In the genomic region with DNA sequence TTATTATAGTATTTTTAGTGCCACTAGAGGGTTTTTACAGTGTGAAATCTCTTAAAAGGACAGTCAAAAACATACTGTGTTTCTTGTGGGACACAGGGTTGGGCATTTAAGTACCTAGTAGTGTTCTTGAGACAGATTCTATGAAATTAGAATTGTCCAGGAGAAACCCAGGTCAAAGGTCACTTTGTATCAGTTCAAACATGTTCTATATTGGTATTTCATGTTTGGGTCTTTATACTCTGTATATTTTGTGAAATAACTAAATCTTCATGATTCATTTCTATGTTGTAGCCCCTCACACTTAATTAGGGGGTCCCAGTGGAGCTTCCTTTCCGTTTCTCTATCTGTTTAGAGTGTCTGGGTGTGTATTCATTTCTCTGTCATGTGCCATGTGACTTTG, we compare ENCODE assay signal across 16 cellular contexts.
DNase-seq lines count a peak whose midpoint lies in the region; ATAC-seq and TF ChIP-seq lines count a peak whose summit lies in the region.
"Had no signal": no experiment of that assay in that cellular context is flagged by ENCODE, and none has a peak within 500 bp of the region (broad histone marks: within the 10 kb centered on the region; RNA-seq: fewer than 3 reads in every experiment).

No MANE protein-coding gene starts in this region.

- no peaks in the 10 kb centered on the region for H3K9me3 ChIP-seq in left ventricle myocardium inferior (replicated peaks)
- H3K9me3 ChIP-seq in mesodermal cell (ENCODE audit: control insufficient read depth, low read length): no peaks in the 10 kb centered on the region
- no peaks in the 10 kb centered on the region for H3K9me3 ChIP-seq in subcutaneous abdominal adipose tissue (ENCODE audit: control insufficient read depth in 5 of 5, low read length in 5 of 5)
- no peaks in the 10 kb centered on the region for H3K9me3 ChIP-seq in neuronal stem cell (replicated peaks in 1 of 2; ENCODE audit: control insufficient read depth in 2 of 2, insufficient read depth in 1 of 2, low read depth in 1 of 2, low read length in 2 of 2)
- H3K9me3 ChIP-seq in Peyer's patch: no peaks in the 10 kb centered on the region

- no peak overlapping the region for H3K4me3 ChIP-seq in left ventricle myocardium inferior
- no peak overlapping the region for H3K4me3 ChIP-seq in mesodermal cell (ENCODE audit: extremely low read depth, insufficient read depth, low read length, poor library complexity, severe bottlenecking)
- H3K4me3 ChIP-seq in subcutaneous abdominal adipose tissue (ENCODE audit: low read depth in 1 of 5, low read length in 5 of 5): peak overlapping the region in 1 of 5 donors; percentile 1
- H3K4me3 ChIP-seq in neuronal stem cell (ENCODE audit: low read length in 2 of 2): no peak overlapping the region
- H3K4me3 ChIP-seq in Peyer's patch: no peak overlapping the region
- H3K4me3 ChIP-seq: BLaER1 treated with 17β-estradiol and CSF1 and Interleukin-3, amounts not matched to agents 10 nM and 100 nM; GM23338 had no signal

- no peak for ATAC-seq in Right ventricle myocardium inferior
- no peak for ATAC-seq in HG02938 (IDR thresholded peaks at IDR 0.05; ENCODE audit: unreplicated experiment)
- ATAC-seq: GM23338 had no signal

- intact Hi-C loops in left ventricle myocardium inferior (cut with micrococcal nuclease): no loop called here
- intact Hi-C loops in Right ventricle myocardium inferior (cut with DNase I): no loop called here

- no peak for TF ChIP-seq CTCF in left ventricle myocardium inferior (IDR thresholded peaks at IDR 0.05; ENCODE audit: borderline replicate concordance)
- TF ChIP-seq CTCF in Peyer's patch (IDR thresholded peaks at IDR 0.05): no peak

- H2AK5ac ChIP-seq in neuronal stem cell (ENCODE audit: low read depth, low read length): no peak overlapping the region

- WGBS in mesodermal cell (ENCODE audit: insufficient coverage in 2 of 2), 2 experiments: 100% methylated on average over 1 of the region's 1 CpG; no CpG with 5 or more reads in 1 of the 2 experiments
- no CpG with 5 or more reads among the region's 1 CpG for WGBS in neuronal stem cell (ENCODE audit: extremely low coverage in 2 of 2, insufficient read length in 2 of 2, insufficient replicate concordance in 1 of 2), 2 donors

- H4K8ac ChIP-seq in neuronal stem cell (ENCODE audit: low read depth, low read length): no peak overlapping the region

- H2BK5ac ChIP-seq in neuronal stem cell (ENCODE audit: low read length): no peak overlapping the region

- H3K4me1 ChIP-seq in left ventricle myocardium inferior: peaks cover 59% of the 10 kb centered on the region
- no peaks in the 10 kb centered on the region for H3K4me1 ChIP-seq in mesodermal cell (ENCODE audit: control insufficient read depth, insufficient read depth, low read length, poor library complexity, severe bottlenecking)
- peaks cover 0 to 26% (median 16%) of the 10 kb centered on the region in 5 donors for H3K4me1 ChIP-seq in subcutaneous abdominal adipose tissue (ENCODE audit: control insufficient read depth in 5 of 5, insufficient read depth in 5 of 5, low read length in 5 of 5)
- peaks cover 6 to 14% of the 10 kb centered on the region in 2 donors for H3K4me1 ChIP-seq in neuronal stem cell (ENCODE audit: control insufficient read depth in 2 of 2, insufficient read depth in 1 of 2, low read depth in 1 of 2, low read length in 2 of 2)
- H3K4me1 ChIP-seq in Peyer's patch: no peaks in the 10 kb centered on the region

- H3K9ac ChIP-seq in subcutaneous abdominal adipose tissue (ENCODE audit: low read length in 5 of 5): no peak overlapping the region
- no peak overlapping the region for H3K9ac ChIP-seq in neuronal stem cell (ENCODE audit: low read depth, low read length, poor library complexity)
- H3K9ac ChIP-seq: BLaER1 treated with 17β-estradiol and CSF1 and Interleukin-3, amounts not matched to agents 10 nM and 100 nM had no signal

- no peak overlapping the region for H3K18ac ChIP-seq in neuronal stem cell (ENCODE audit: low read length)

- peaks cover 3% of the 10 kb centered on the region for H3K79me1 ChIP-seq in neuronal stem cell (ENCODE audit: low read depth, low read length)

- no peak overlapping the region for H3K4me2 ChIP-seq in neuronal stem cell (ENCODE audit: insufficient read depth, low read length, poor library complexity, severe bottlenecking)
- H3K4me2 ChIP-seq: BLaER1 treated with 17β-estradiol and CSF1 and Interleukin-3, amounts not matched to agents 10 nM and 100 nM; GM23338 had no signal

- no peaks in the 10 kb centered on the region for H3K36me3 ChIP-seq in left ventricle myocardium inferior
- no peaks in the 10 kb centered on the region for H3K36me3 ChIP-seq in mesodermal cell (ENCODE audit: control insufficient read depth, insufficient read depth, low read length)
- H3K36me3 ChIP-seq in subcutaneous abdominal adipose tissue (ENCODE audit: control insufficient read depth in 5 of 5, insufficient read depth in 5 of 5, low read length in 5 of 5): no peaks in the 10 kb centered on the region
- no peaks in the 10 kb centered on the region for H3K36me3 ChIP-seq in neuronal stem cell (replicated peaks in 1 of 2; ENCODE audit: control insufficient read depth in 2 of 2, insufficient read depth in 2 of 2, low read length in 2 of 2)
- no peaks in the 10 kb centered on the region for H3K36me3 ChIP-seq in Peyer's patch

- H3K27ac ChIP-seq in left ventricle myocardium inferior (replicated peaks) (peak overlapping the region; percentile 37), mesodermal cell (ENCODE audit: low read depth, low read length, severe bottlenecking) (peak overlapping the region; percentile 7), subcutaneous abdominal adipose tissue (ENCODE audit: low read depth, low read length) (peak overlapping the region; percentile 20), neuronal stem cell (replicated peaks; ENCODE audit: low read length) (no peak overlapping the region), Peyer's patch (no peak overlapping the region)
- H3K27ac ChIP-seq: BLaER1 treated with 17β-estradiol and CSF1 and Interleukin-3, amounts not matched to agents 10 nM and 100 nM had no signal

- H3K23ac ChIP-seq in neuronal stem cell (ENCODE audit: low read depth, low read length, poor library complexity): no peak overlapping the region

- no peak for TF ChIP-seq POLR2A in Peyer's patch (IDR thresholded peaks at IDR 0.05)

- H2BK12ac ChIP-seq in neuronal stem cell (ENCODE audit: low read length): no peak overlapping the region

- H3K4ac ChIP-seq in neuronal stem cell (ENCODE audit: low read length): no peak overlapping the region

- no peak overlapping the region for H3K14ac ChIP-seq in neuronal stem cell (ENCODE audit: low read length)

- no peak overlapping the region for H2AFZ ChIP-seq in neuronal stem cell (ENCODE audit: low read length)
- H2AFZ ChIP-seq: GM23338 had no signal

- DNase-seq in left ventricle myocardium inferior (no peak), Right ventricle myocardium inferior (ENCODE audit: missing footprints) (no peak), pons (ENCODE audit: low spot score) (no peak), neuronal stem cell (ENCODE audit: low spot score) (no peak), Peyer's patch (no peak)
- DNase-seq: ACHN; CD4-positive, CD25-positive, alpha-beta regulatory T cell; DMS153; DMS79 treated with DMSO at 0.1 percent for 48 hours; EL; H7 had no signal

- no peak overlapping the region for H2BK120ac ChIP-seq in neuronal stem cell (ENCODE audit: low read depth, low read length)

- H4K91ac ChIP-seq in neuronal stem cell (ENCODE audit: low read depth, low read length, poor library complexity): no peak overlapping the region

- H2BK15ac ChIP-seq in neuronal stem cell (ENCODE audit: low read length): no peak overlapping the region

- H3K27me3 ChIP-seq in left ventricle myocardium inferior (ENCODE audit: low read depth): no peaks in the 10 kb centered on the region
- no peaks in the 10 kb centered on the region for H3K27me3 ChIP-seq in subcutaneous abdominal adipose tissue (ENCODE audit: control insufficient read depth in 5 of 5, insufficient read depth in 4 of 5, low read length in 5 of 5)
- H3K27me3 ChIP-seq in neuronal stem cell (ENCODE audit: control insufficient read depth in 3 of 3, insufficient read depth in 3 of 3, low read depth in 1 of 3, low read length in 3 of 3): no peaks in the 10 kb centered on the region
- no peaks in the 10 kb centered on the region for H3K27me3 ChIP-seq in Peyer's patch
- H3K27me3 ChIP-seq: BLaER1 treated with 17β-estradiol and CSF1 and Interleukin-3, amounts not matched to agents 10 nM and 100 nM had no signal

Comparison
In these comparisons a context has a peak if more than half of its experiments do, and no peak if none do; other contexts are left out.
1. H3K27ac ChIP-seq: peak in left ventricle myocardium inferior (single experiment), mesodermal cell (single experiment) and subcutaneous abdominal adipose tissue (single experiment); none in neuronal stem cell (single experiment) and Peyer's patch (0 of 4).